In genomic region chr5:173282916-173283315, GRCh38 we compare ENCODE assay signal across 2 cellular contexts.
TF ChIP-seq lines count a peak whose summit lies in the region.

No MANE protein-coding gene starts in this region.

TF ChIP-seq in HepG2, 621 proteins besides CTCF, POLR2A, EP300 and RAD21:
- TF ChIP-seq ISL2 (CRISPR knock-in tag; IDR thresholded peaks at IDR 0.05) (no peak), SIX4 (CRISPR knock-in tag; IDR thresholded peaks at IDR 0.05) (no peak), ZNF251 (CRISPR knock-in tag; IDR thresholded peaks at IDR 0.05) (no peak)

TF ChIP-seq in WTC11, 78 proteins besides CTCF, POLR2A, EP300 and RAD21:
- no peak for TF ChIP-seq SMAD3 (CRISPR knock-in tag; IDR thresholded peaks at IDR 0.05; ENCODE audit: borderline replicate concordance)
- TF ChIP-seq NR1H2 (CRISPR knock-in tag; IDR thresholded peaks at IDR 0.05) = no peak
- no peak for TF ChIP-seq MYBL2 (CRISPR knock-in tag; IDR thresholded peaks at IDR 0.05)
- no peak for TF ChIP-seq ATF3 (CRISPR knock-in tag; conservative IDR thresholded peaks at IDR 0.05)
- TF ChIP-seq IRF1 (CRISPR knock-in tag; IDR thresholded peaks at IDR 0.05) = no peak
- TF ChIP-seq CBFB (CRISPR knock-in tag; IDR thresholded peaks at IDR 0.05; ENCODE audit: low read depth) = no peak
- TF ChIP-seq TCF7 (CRISPR knock-in tag; IDR thresholded peaks at IDR 0.05; ENCODE audit: low read depth) = no peak
- no peak for TF ChIP-seq IRF2 (CRISPR knock-in tag; IDR thresholded peaks at IDR 0.05; ENCODE audit: borderline replicate concordance, low read depth)
- TF ChIP-seq ZNF425 (CRISPR knock-in tag; conservative IDR thresholded peaks at IDR 0.05) = no peak
- TF ChIP-seq PREB (CRISPR knock-in tag; IDR thresholded peaks at IDR 0.05; ENCODE audit: borderline replicate concordance) = no peak
- no peak for TF ChIP-seq NFATC4 (CRISPR knock-in tag; IDR thresholded peaks at IDR 0.05)
- no peak for TF ChIP-seq CREB1 (CRISPR knock-in tag; IDR thresholded peaks at IDR 0.05)
- no peak for TF ChIP-seq MXD4 (CRISPR knock-in tag; IDR thresholded peaks at IDR 0.05; ENCODE audit: borderline replicate concordance)
- no peak for TF ChIP-seq SOX15 (CRISPR knock-in tag; IDR thresholded peaks at IDR 0.05)
- TF ChIP-seq GABPB1 (CRISPR knock-in tag; IDR thresholded peaks at IDR 0.05) = no peak
- TF ChIP-seq E2F5 (CRISPR knock-in tag; IDR thresholded peaks at IDR 0.05) = no peak
- no peak for TF ChIP-seq HMGA2 (CRISPR knock-in tag; IDR thresholded peaks at IDR 0.05)
- TF ChIP-seq AR (CRISPR knock-in tag; IDR thresholded peaks at IDR 0.05) = no peak
- TF ChIP-seq ZMAT4 (CRISPR knock-in tag; IDR thresholded peaks at IDR 0.05) = no peak
- TF ChIP-seq ZNF219 (CRISPR knock-in tag; IDR thresholded peaks at IDR 0.05; ENCODE audit: borderline replicate concordance) = no peak
